ENCODE assay signal across 1 cellular context in genomic region chr17:75088902-75089417, GRCh38.
TF ChIP-seq lines count a peak whose summit lies in the region.

No MANE protein-coding gene starts in this region.

TF ChIP-seq in GM23338, 12 proteins besides CTCF, POLR2A, EP300 and RAD21 (continued from another document):
- TF ChIP-seq ZNF462 (CRISPR knock-in tag; IDR thresholded peaks at IDR 0.05) (no peak), EZH2phosphoT487 (IDR thresholded peaks at IDR 0.05; ENCODE audit: unreplicated experiment) (no peak), NANOG (IDR thresholded peaks at IDR 0.05; ENCODE audit: borderline replicate concordance) (no peak), STAT1 (IDR thresholded peaks at IDR 0.05; ENCODE audit: unreplicated experiment) (no peak), EZH2 (IDR thresholded peaks at IDR 0.05; ENCODE audit: low read depth, unreplicated experiment) (no peak), JUNB (IDR thresholded peaks at IDR 0.05; ENCODE audit: unreplicated experiment) (no peak), ZNF331 (CRISPR knock-in tag; IDR thresholded peaks at IDR 0.05; ENCODE audit: low read depth) (no peak)
- TF ChIP-seq, protein P1, sequence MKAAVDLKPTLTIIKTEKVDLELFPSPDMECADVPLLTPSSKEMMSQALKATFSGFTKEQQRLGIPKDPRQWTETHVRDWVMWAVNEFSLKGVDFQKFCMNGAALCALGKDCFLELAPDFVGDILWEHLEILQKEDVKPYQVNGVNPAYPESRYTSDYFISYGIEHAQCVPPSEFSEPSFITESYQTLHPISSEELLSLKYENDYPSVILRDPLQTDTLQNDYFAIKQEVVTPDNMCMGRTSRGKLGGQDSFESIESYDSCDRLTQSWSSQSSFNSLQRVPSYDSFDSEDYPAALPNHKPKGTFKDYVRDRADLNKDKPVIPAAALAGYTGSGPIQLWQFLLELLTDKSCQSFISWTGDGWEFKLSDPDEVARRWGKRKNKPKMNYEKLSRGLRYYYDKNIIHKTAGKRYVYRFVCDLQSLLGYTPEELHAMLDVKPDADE (IDR thresholded peaks at IDR 0.05): no peak
